ENCODE assay signal across 1 cellular context in genomic region chr10:92903633-92904032, GRCh38.
A peak's percentile ranks its signal among the peaks of the same experiment; 100 is the strongest.
TF ChIP-seq lines count a peak whose summit lies in the region.

No MANE protein-coding gene starts in this region.

TF ChIP-seq in HepG2, 621 proteins besides CTCF, POLR2A, EP300 and RAD21 (continued from another document):
- TF ChIP-seq PAXIP1 (CRISPR knock-in tag; conservative IDR thresholded peaks at IDR 0.05) = peak; percentile 55
- TF ChIP-seq, protein P1, sequence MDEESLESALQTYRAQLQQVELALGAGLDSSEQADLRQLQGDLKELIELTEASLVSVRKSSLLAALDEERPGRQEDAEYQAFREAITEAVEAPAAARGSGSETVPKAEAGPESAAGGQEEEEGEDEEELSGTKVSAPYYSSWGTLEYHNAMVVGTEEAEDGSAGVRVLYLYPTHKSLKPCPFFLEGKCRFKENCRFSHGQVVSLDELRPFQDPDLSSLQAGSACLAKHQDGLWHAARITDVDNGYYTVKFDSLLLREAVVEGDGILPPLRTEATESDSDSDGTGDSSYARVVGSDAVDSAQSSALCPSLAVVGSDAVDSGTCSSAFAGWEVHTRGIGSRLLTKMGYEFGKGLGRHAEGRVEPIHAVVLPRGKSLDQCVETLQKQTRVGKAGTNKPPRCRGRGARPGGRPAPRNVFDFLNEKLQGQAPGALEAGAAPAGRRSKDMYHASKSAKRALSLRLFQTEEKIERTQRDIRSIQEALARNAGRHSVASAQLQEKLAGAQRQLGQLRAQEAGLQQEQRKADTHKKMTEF (CRISPR knock-in tag; IDR thresholded peaks at IDR 0.05) = 0 out of 2 replicates have a peak, but pooled peaks have one; percentile 27
- peak; percentile 54 for TF ChIP-seq MIXL1 (CRISPR knock-in tag; IDR thresholded peaks at IDR 0.05)
- TF ChIP-seq ZNF512 (CRISPR knock-in tag; IDR thresholded peaks at IDR 0.05) = no peak
- TF ChIP-seq CEBPG (CRISPR knock-in tag; IDR thresholded peaks at IDR 0.05) = peak; percentile 16; the same call in 1 of the 2 replicates
- TF ChIP-seq ZBTB20 (CRISPR knock-in tag; IDR thresholded peaks at IDR 0.05; ENCODE audit: borderline replicate concordance, low read depth) = peak; percentile 61; the same call in 1 of the 2 replicates
- peak; percentile 60; the same call in 1 of the 2 replicates for TF ChIP-seq GATAD2A (CRISPR knock-in tag; IDR thresholded peaks at IDR 0.05)
- TF ChIP-seq E2F2 (CRISPR knock-in tag; IDR thresholded peaks at IDR 0.05; ENCODE audit: borderline replicate concordance) = no peak
- TF ChIP-seq, protein P2, sequence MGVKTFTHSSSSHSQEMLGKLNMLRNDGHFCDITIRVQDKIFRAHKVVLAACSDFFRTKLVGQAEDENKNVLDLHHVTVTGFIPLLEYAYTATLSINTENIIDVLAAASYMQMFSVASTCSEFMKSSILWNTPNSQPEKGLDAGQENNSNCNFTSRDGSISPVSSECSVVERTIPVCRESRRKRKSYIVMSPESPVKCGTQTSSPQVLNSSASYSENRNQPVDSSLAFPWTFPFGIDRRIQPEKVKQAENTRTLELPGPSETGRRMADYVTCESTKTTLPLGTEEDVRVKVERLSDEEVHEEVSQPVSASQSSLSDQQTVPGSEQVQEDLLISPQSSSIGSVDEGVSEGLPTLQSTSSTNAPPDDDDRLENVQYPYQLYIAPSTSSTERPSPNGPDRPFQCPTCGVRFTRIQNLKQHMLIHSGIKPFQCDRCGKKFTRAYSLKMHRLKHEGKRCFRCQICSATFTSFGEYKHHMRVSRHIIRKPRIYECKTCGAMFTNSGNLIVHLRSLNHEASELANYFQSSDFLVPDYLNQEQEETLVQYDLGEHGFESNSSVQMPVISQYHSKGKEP (CRISPR knock-in tag; IDR thresholded peaks at IDR 0.05) = no peak
- TF ChIP-seq, protein P3, sequence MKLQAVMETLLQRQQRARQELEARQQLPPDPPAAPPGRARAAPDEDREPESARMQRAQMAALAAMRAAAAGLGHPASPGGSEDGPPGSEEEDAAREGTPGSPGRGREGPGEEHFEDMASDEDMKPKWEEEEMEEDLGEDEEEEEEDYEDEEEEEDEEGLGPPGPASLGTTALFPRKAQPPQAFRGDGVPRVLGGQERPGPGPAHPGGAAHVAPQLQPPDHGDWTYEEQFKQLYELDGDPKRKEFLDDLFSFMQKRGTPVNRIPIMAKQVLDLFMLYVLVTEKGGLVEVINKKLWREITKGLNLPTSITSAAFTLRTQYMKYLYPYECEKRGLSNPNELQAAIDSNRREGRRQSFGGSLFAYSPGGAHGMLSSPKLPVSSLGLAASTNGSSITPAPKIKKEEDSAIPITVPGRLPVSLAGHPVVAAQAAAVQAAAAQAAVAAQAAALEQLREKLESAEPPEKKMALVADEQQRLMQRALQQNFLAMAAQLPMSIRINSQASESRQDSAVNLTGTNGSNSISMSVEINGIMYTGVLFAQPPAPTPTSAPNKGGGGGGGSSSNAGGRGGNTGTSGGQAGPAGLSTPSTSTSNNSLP (IDR thresholded peaks at IDR 0.05; ENCODE audit: low read depth, low read length) = peak; percentile 82
- peak; percentile 45; the same call in 1 of the 2 replicates for TF ChIP-seq AHDC1 (CRISPR knock-in tag; IDR thresholded peaks at IDR 0.05; ENCODE audit: borderline replicate concordance)
- no peak for TF ChIP-seq ZNF468 (CRISPR knock-in tag; IDR thresholded peaks at IDR 0.05)
- no peak for TF ChIP-seq KMT2B (CRISPR knock-in tag; IDR thresholded peaks at IDR 0.05)
- peak; percentile 15; the same call in 1 of the 2 replicates for TF ChIP-seq HMG20A (CRISPR knock-in tag; IDR thresholded peaks at IDR 0.05; ENCODE audit: borderline replicate concordance)
- no peak for TF ChIP-seq ZNF883 (CRISPR knock-in tag; IDR thresholded peaks at IDR 0.05; ENCODE audit: not compliant biosample characterization)
- no peak for TF ChIP-seq TRAFD1 (CRISPR knock-in tag; IDR thresholded peaks at IDR 0.05; ENCODE audit: borderline replicate concordance)
- no peak for TF ChIP-seq ZNF775 (CRISPR knock-in tag; IDR thresholded peaks at IDR 0.05; ENCODE audit: borderline replicate concordance)
- 0 out of 2 replicates have a peak, but pooled peaks have one; percentile 8 for TF ChIP-seq HNF4G (IDR thresholded peaks at IDR 0.05; ENCODE audit: borderline replicate concordance, low read depth, low read length)
- TF ChIP-seq HNF4G (CRISPR knock-in tag; IDR thresholded peaks at IDR 0.05; ENCODE audit: borderline replicate concordance, low read depth) = no peak
- no peak for TF ChIP-seq ZNF704 (CRISPR knock-in tag; IDR thresholded peaks at IDR 0.05; ENCODE audit: borderline replicate concordance)
- no peak for TF ChIP-seq ZNF333 (CRISPR knock-in tag; IDR thresholded peaks at IDR 0.05; ENCODE audit: borderline replicate concordance)
- TF ChIP-seq ZFP1 (CRISPR knock-in tag; IDR thresholded peaks at IDR 0.05) = no peak
- peak; percentile 82 for TF ChIP-seq FOXA1 (IDR thresholded peaks at IDR 0.05)
- TF ChIP-seq FOXA1 (CRISPR knock-in tag; IDR thresholded peaks at IDR 0.05) = no peak
- peak; percentile 29 for TF ChIP-seq HNF4A (CRISPR knock-in tag; IDR thresholded peaks at IDR 0.05)
- TF ChIP-seq ZNF562 (CRISPR knock-in tag; IDR thresholded peaks at IDR 0.05; ENCODE audit: borderline replicate concordance) = no peak
- no peak for TF ChIP-seq PHF8 (CRISPR knock-in tag; IDR thresholded peaks at IDR 0.05)
- TF ChIP-seq BHLHE40 (IDR thresholded peaks at IDR 0.05; ENCODE audit: low read length) = no peak
- TF ChIP-seq ARNT (IDR thresholded peaks at IDR 0.05) = no peak
- TF ChIP-seq, protein P4, sequence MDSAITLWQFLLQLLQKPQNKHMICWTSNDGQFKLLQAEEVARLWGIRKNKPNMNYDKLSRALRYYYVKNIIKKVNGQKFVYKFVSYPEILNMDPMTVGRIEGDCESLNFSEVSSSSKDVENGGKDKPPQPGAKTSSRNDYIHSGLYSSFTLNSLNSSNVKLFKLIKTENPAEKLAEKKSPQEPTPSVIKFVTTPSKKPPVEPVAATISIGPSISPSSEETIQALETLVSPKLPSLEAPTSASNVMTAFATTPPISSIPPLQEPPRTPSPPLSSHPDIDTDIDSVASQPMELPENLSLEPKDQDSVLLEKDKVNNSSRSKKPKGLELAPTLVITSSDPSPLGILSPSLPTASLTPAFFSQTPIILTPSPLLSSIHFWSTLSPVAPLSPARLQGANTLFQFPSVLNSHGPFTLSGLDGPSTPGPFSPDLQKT (CRISPR knock-in tag; IDR thresholded peaks at IDR 0.05; ENCODE audit: borderline replicate concordance) = no peak
- no peak for TF ChIP-seq ZNF790 (CRISPR knock-in tag; IDR thresholded peaks at IDR 0.05; ENCODE audit: borderline replicate concordance)
- TF ChIP-seq FOXP1 (IDR thresholded peaks at IDR 0.05) = no peak
- peak; percentile 64; the same call in 1 of the 2 replicates for TF ChIP-seq FOXP1 (CRISPR knock-in tag; IDR thresholded peaks at IDR 0.05)
- TF ChIP-seq ZNF44 (CRISPR knock-in tag; IDR thresholded peaks at IDR 0.05) = no peak
- TF ChIP-seq NR2F6 (IDR thresholded peaks at IDR 0.05) = peak; percentile 8; the same call in 1 of the 2 replicates
- no peak for TF ChIP-seq NR2F6 (CRISPR knock-in tag; IDR thresholded peaks at IDR 0.05)
- no peak for TF ChIP-seq LCORL (IDR thresholded peaks at IDR 0.05)
- TF ChIP-seq LCORL (CRISPR knock-in tag; IDR thresholded peaks at IDR 0.05) = 0 out of 2 replicates have a peak, but pooled peaks have one; percentile 38
